Comparison of ENCODE assay signal across 23 cellular contexts in genomic region chr14:76080471-76080870, GRCh38.
DNase-seq lines count a peak whose midpoint lies in the region; ATAC-seq and TF ChIP-seq lines count a peak whose summit lies in the region.
"Had no signal": no experiment of that assay in that cellular context is flagged by ENCODE, and none has a peak within 500 bp of the region (broad histone marks: within the 10 kb centered on the region; RNA-seq: fewer than 3 reads in every experiment).

No MANE protein-coding gene starts in this region.

- DNase-seq in right cardiac atrium = no peak
- no peak for DNase-seq in Right ventricle myocardium superior
- DNase-seq in medulla oblongata (ENCODE audit: extremely low spot score) = peak; percentile 45
- DNase-seq in psoas muscle = no peak
- DNase-seq in hippocampal formation (lab: John Stamatoyannopoulos, UW) = no peak
- DNase-seq in activated naive CD4-positive, alpha-beta T cell treated with anti-CD3 and anti-CD28 coated beads for 36 hours = no peak
- DNase-seq in activated T-cell treated with anti-CD3 and anti-CD28 coated beads, Interleukin-2, amount 50 U/mL, for 72 hours = no peak
- no peak for DNase-seq in activated CD8-positive, alpha-beta T cell treated with anti-CD3 and anti-CD28 coated beads, Interleukin-2, amount 10 ng/mL, durations not matched to agents 7 days and 5 days
- DNase-seq: CD4-positive, CD25-positive, alpha-beta regulatory T cell; DMS153; MM.1S; NCI-H2029; NCI-H446; NCI-H524 treated with DMSO at 0.1 percent for 48 hours; NCI-H82; NK-92 treated with Interleukin-12 subunit alpha and Interleukin-12 subunit beta, amount 100 ng/mL, for 24 hours; PC-9; SHP77 had no signal

- no peak overlapping the region for H3K4me3 ChIP-seq in right cardiac atrium (ENCODE audit: low read length)
- H3K4me3 ChIP-seq in psoas muscle = peak overlapping the region; percentile 15
- H3K4me3 ChIP-seq: BLaER1, GM23338, PC-9 had no signal

- no peaks in the 10 kb centered on the region for H3K36me3 Mint-ChIP-seq in activated naive CD4-positive, alpha-beta T cell treated with anti-CD3 and anti-CD28 coated beads for 36 hours (ENCODE audit: low read depth)
- no peaks in the 10 kb centered on the region for H3K36me3 Mint-ChIP-seq in activated T-cell treated with anti-CD3 and anti-CD28 coated beads, Interleukin-2, amount 50 U/mL, for 72 hours (ENCODE audit: insufficient read depth in 2 of 2)
- H3K36me3 Mint-ChIP-seq in activated CD8-positive, alpha-beta T cell treated with anti-CD3 and anti-CD28 coated beads, Interleukin-2, amount 10 ng/mL, durations not matched to agents 7 days and 5 days (ENCODE audit: low read depth) = no peaks in the 10 kb centered on the region

- intact Hi-C loops in right cardiac atrium (cut with DNase I) (no loop called here), Right ventricle myocardium superior (cut with DNase I) (no loop called here), psoas muscle (cut with DNase I) (no loop called here)
- intact Hi-C loops in activated naive CD4-positive, alpha-beta T cell treated with anti-CD3 and anti-CD28 coated beads for 36 hours (cut with micrococcal nuclease) = no loop called here

- no peak overlapping the region for H3K4me3 Mint-ChIP-seq in activated naive CD4-positive, alpha-beta T cell treated with anti-CD3 and anti-CD28 coated beads for 36 hours
- no peak overlapping the region for H3K4me3 Mint-ChIP-seq in activated T-cell treated with anti-CD3 and anti-CD28 coated beads, Interleukin-2, amount 50 U/mL, for 72 hours
- no peak overlapping the region for H3K4me3 Mint-ChIP-seq in activated CD8-positive, alpha-beta T cell treated with anti-CD3 and anti-CD28 coated beads, Interleukin-2, amount 10 ng/mL, durations not matched to agents 7 days and 5 days
- H3K4me3 Mint-ChIP-seq: CD4-positive, CD25-positive, alpha-beta regulatory T cell; GM23338; IgD-negative memory B cell had no signal

- CTCF ChIA-PET in activated naive CD4-positive, alpha-beta T cell treated with anti-CD3 and anti-CD28 coated beads for 36 hours (lab: Charles Lee) = no interaction called here
- CTCF ChIA-PET in activated CD8-positive, alpha-beta T cell treated with anti-CD3 and anti-CD28 coated beads, Interleukin-2, amount 10 ng/mL, durations not matched to agents 7 days and 5 days (lab: Charles Lee) = no interaction called here

- H3K36me3 ChIP-seq in psoas muscle (ENCODE audit: insufficient read depth in 1 of 2, low read depth in 1 of 2) = peaks cover 0 to 6% of the 10 kb centered on the region in 2 donors
- H3K36me3 ChIP-seq: BLaER1 had no signal

- H3K27me3 Mint-ChIP-seq in activated naive CD4-positive, alpha-beta T cell treated with anti-CD3 and anti-CD28 coated beads for 36 hours (ENCODE audit: low read depth) = no peaks in the 10 kb centered on the region
- H3K27me3 Mint-ChIP-seq in activated T-cell treated with anti-CD3 and anti-CD28 coated beads, Interleukin-2, amount 50 U/mL, for 72 hours (ENCODE audit: low read depth) = no peaks in the 10 kb centered on the region
- no peaks in the 10 kb centered on the region for H3K27me3 Mint-ChIP-seq in activated CD8-positive, alpha-beta T cell treated with anti-CD3 and anti-CD28 coated beads, Interleukin-2, amount 10 ng/mL, durations not matched to agents 7 days and 5 days (ENCODE audit: low read depth)
- H3K27me3 Mint-ChIP-seq: CD4-positive, CD25-positive, alpha-beta regulatory T cell; IgD-negative memory B cell had no signal

- H3K27me3 ChIP-seq in right cardiac atrium (ENCODE audit: control insufficient read depth, insufficient read depth) (no peaks in the 10 kb centered on the region), psoas muscle (ENCODE audit: insufficient read depth in 3 of 3, low read length in 2 of 3) (no peaks in the 10 kb centered on the region)
- H3K27me3 ChIP-seq: BLaER1 had no signal

- peaks cover 2% of the 10 kb centered on the region for H3K4me1 ChIP-seq in right cardiac atrium (ENCODE audit: control insufficient read depth, insufficient read depth, low read length)
- H3K4me1 ChIP-seq in psoas muscle = peaks cover 21% of the 10 kb centered on the region

- H3K4me1 Mint-ChIP-seq in activated naive CD4-positive, alpha-beta T cell treated with anti-CD3 and anti-CD28 coated beads for 36 hours (ENCODE audit: low read depth) = no peaks in the 10 kb centered on the region
- H3K4me1 Mint-ChIP-seq in activated T-cell treated with anti-CD3 and anti-CD28 coated beads, Interleukin-2, amount 50 U/mL, for 72 hours (ENCODE audit: low read depth) = no peaks in the 10 kb centered on the region
- H3K4me1 Mint-ChIP-seq in activated CD8-positive, alpha-beta T cell treated with anti-CD3 and anti-CD28 coated beads, Interleukin-2, amount 10 ng/mL, durations not matched to agents 7 days and 5 days (ENCODE audit: low read depth) = no peaks in the 10 kb centered on the region
- H3K4me1 Mint-ChIP-seq: CD4-positive, CD25-positive, alpha-beta regulatory T cell had no signal

- no peaks in the 10 kb centered on the region for H3K9me3 ChIP-seq in right cardiac atrium (ENCODE audit: control insufficient read depth, low read length)
- no peaks in the 10 kb centered on the region for H3K9me3 ChIP-seq in psoas muscle
- H3K9me3 ChIP-seq: BLaER1 had no signal

- TF ChIP-seq CTCF in psoas muscle (IDR thresholded peaks at IDR 0.05) = no peak

- ATAC-seq in right cardiac atrium (no peak), Right ventricle myocardium superior (ENCODE audit: poor library complexity) (no peak), psoas muscle (peak; percentile 20 to 33 (median 23))
- ATAC-seq in activated T-cell treated with anti-CD3 and anti-CD28 coated beads, Interleukin-2, amount 50 U/mL, for 72 hours (replicated peaks in 1 of 2) = no peak
- ATAC-seq in activated CD8-positive, alpha-beta T cell treated with anti-CD3 and anti-CD28 coated beads, Interleukin-2, amount 10 ng/mL, durations not matched to agents 7 days and 5 days = no peak
- ATAC-seq: GM23338, HCT116 had no signal

- no peak overlapping the region for H3K27ac Mint-ChIP-seq in activated naive CD4-positive, alpha-beta T cell treated with anti-CD3 and anti-CD28 coated beads for 36 hours
- H3K27ac Mint-ChIP-seq in activated T-cell treated with anti-CD3 and anti-CD28 coated beads, Interleukin-2, amount 50 U/mL, for 72 hours = no peak overlapping the region
- no peak overlapping the region for H3K27ac Mint-ChIP-seq in activated CD8-positive, alpha-beta T cell treated with anti-CD3 and anti-CD28 coated beads, Interleukin-2, amount 10 ng/mL, durations not matched to agents 7 days and 5 days
- H3K27ac Mint-ChIP-seq: CD4-positive, CD25-positive, alpha-beta regulatory T cell; GM23338 had no signal

- no peaks in the 10 kb centered on the region for H3K9me3 Mint-ChIP-seq in activated naive CD4-positive, alpha-beta T cell treated with anti-CD3 and anti-CD28 coated beads for 36 hours
- no peaks in the 10 kb centered on the region for H3K9me3 Mint-ChIP-seq in activated T-cell treated with anti-CD3 and anti-CD28 coated beads, Interleukin-2, amount 50 U/mL, for 72 hours
- no peaks in the 10 kb centered on the region for H3K9me3 Mint-ChIP-seq in activated CD8-positive, alpha-beta T cell treated with anti-CD3 and anti-CD28 coated beads, Interleukin-2, amount 10 ng/mL, durations not matched to agents 7 days and 5 days (ENCODE audit: insufficient read depth)
- H3K9me3 Mint-ChIP-seq: CD4-positive, CD25-positive, alpha-beta regulatory T cell; GM23338; IgD-negative memory B cell had no signal

- H3K27ac ChIP-seq in right cardiac atrium (ENCODE audit: low read length) (peak overlapping the region; percentile 22), psoas muscle (peak overlapping the region; percentile 77)
- H3K27ac ChIP-seq: BLaER1, KMS-11, PC-9 had no signal

- POLR2A ChIA-PET in activated CD8-positive, alpha-beta T cell treated with anti-CD3 and anti-CD28 coated beads, Interleukin-2, amount 10 ng/mL, durations not matched to agents 7 days and 5 days (lab: Charles Lee) = no interaction called here

- 70% methylated on average over 6 of the region's 6 CpGs for WGBS in right cardiac atrium
- WGBS in psoas muscle, 3 donors = 38 to 59% (median 49%) methylated on average over 6 of the region's 6 CpGs

Comparison
In these comparisons a context has a peak if more than half of its experiments do, and no peak if none do; other contexts are left out.
1. ATAC-seq: peak in psoas muscle (4 of 4); none in right cardiac atrium (0 of 2), Right ventricle myocardium superior (single experiment), activated T-cell treated with anti-CD3 and anti-CD28 coated beads, Interleukin-2, amount 50 U/mL, for 72 hours (0 of 2) and activated CD8-positive, alpha-beta T cell treated with anti-CD3 and anti-CD28 coated beads, Interleukin-2, amount 10 ng/mL, durations not matched to agents 7 days and 5 days (single experiment).